In the genomic region with DNA sequence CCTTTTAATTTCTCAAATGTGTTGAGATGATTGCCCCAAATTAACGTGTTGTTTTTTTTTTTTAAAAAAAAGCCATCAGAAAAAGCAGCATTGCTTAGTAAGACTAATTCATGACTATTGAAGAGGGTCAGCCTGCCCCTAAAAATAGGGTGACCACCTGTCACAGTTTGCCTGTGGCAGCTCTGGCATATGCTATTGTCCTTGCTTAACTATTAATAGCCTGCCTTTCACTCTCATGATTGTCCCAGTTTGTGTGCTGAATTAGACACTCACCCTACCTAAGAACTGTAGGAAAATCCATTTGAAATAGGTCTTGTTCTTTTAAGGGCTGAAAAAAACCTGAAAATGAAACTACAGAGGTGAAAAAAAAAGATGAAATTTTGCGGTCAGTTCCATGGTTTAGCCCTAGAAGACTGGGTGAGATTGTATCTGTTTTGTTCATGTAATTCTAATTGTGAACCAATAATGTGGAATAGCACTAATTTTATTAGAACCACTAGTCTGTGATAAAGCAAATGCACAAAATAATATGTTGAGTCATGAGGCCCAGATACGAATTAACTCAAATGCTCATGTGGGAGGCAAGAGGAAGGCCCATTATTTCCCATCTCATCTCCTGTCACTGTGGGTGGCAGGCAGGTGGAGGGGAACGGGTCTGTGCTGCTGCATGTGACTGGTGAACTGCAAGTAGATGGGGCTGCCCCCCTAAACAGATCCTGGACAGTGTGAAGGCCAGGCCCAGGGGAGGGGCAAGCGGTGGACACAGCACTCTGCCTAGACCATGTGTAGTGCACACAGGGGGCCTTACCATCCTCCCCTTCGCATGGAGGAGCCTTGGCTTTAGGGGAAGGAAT, we compare ENCODE assay signal across 11 cellular contexts.
DNase-seq lines count a peak whose midpoint lies in the region; ATAC-seq and TF ChIP-seq lines count a peak whose summit lies in the region.
"Had no signal": no experiment of that assay in that cellular context is flagged by ENCODE, and none has a peak within 500 bp of the region (broad histone marks: within the 10 kb centered on the region; RNA-seq: fewer than 3 reads in every experiment).

No MANE protein-coding gene starts in this region.

- H3K27me3 Mint-ChIP-seq in glutamatergic neuron (ENCODE audit: unreplicated experiment), result peaks cover 7% of the 10 kb centered on the region

- TF ChIP-seq CTCF in left ventricle myocardium inferior (IDR thresholded peaks at IDR 0.05; ENCODE audit: borderline replicate concordance), result no peak
- no peak for TF ChIP-seq CTCF in glutamatergic neuron (IDR thresholded peaks at IDR 0.05; ENCODE audit: partially characterized antibody, unreplicated experiment)
- TF ChIP-seq CTCF in A673 (conservative IDR thresholded peaks at IDR 0.05; ENCODE audit: low read depth, low read length), result no peak

- H3K4me1 ChIP-seq in left ventricle myocardium inferior, result peaks cover 6% of the 10 kb centered on the region
- H3K4me1 ChIP-seq in A673 (ENCODE audit: insufficient read depth, low read length, poor library complexity, severe bottlenecking), result no peaks in the 10 kb centered on the region
- H3K4me1 ChIP-seq: suprapubic skin had no signal

- no peak for DNase-seq in Right ventricle myocardium superior
- DNase-seq in left ventricle myocardium inferior, result no peak
- peak; percentile 41 for DNase-seq in NCI-H1694 (lab: John Stamatoyannopoulos, UW)
- peak; percentile 35 for DNase-seq in glutamatergic neuron
- DNase-seq in hepatic stellate cell (ENCODE audit: low spot score), result no peak
- no peak for DNase-seq in A673 (ENCODE audit: low spot score)
- no peak for DNase-seq in dermis blood vessel endothelial cell
- DNase-seq: stimulated activated CD4-positive, alpha-beta T cell treated with anti-CD3 and anti-CD28 coated beads, Interleukin-4, amount 100 ng/mL, for 24 hours had no signal

- H3K27ac ChIP-seq in left ventricle myocardium inferior (replicated peaks) (no peak overlapping the region), A673 (ENCODE audit: low read depth, low read length, poor library complexity, severe bottlenecking) (no peak overlapping the region)
- H3K27ac ChIP-seq: skin epidermis, suprapubic skin had no signal

- H3K9me3 ChIP-seq in left ventricle myocardium inferior (replicated peaks), result no peaks in the 10 kb centered on the region
- H3K9me3 ChIP-seq in A673 (ENCODE audit: low read depth, low read length, poor library complexity, severe bottlenecking), result no peaks in the 10 kb centered on the region
- H3K9me3 ChIP-seq: suprapubic skin had no signal

- no peaks in the 10 kb centered on the region for H3K36me3 Mint-ChIP-seq in glutamatergic neuron (ENCODE audit: unreplicated experiment)
- H3K36me3 Mint-ChIP-seq: IgD-negative memory B cell had no signal

- peaks cover 4% of the 10 kb centered on the region for H3K9me3 Mint-ChIP-seq in glutamatergic neuron (ENCODE audit: unreplicated experiment)
- H3K9me3 Mint-ChIP-seq: IgD-negative memory B cell had no signal

- H3K4me3 ChIP-seq in left ventricle myocardium inferior, result no peak overlapping the region
- no peak overlapping the region for H3K4me3 ChIP-seq in A673 (ENCODE audit: low read depth, low read length, poor library complexity, severe bottlenecking)
- H3K4me3 ChIP-seq: skin epidermis, suprapubic skin had no signal

- peak overlapping the region; percentile 93 for H3K27ac Mint-ChIP-seq in glutamatergic neuron (ENCODE audit: unreplicated experiment)
- H3K27ac Mint-ChIP-seq: IgD-negative memory B cell had no signal

- peaks cover 47% of the 10 kb centered on the region for H3K4me1 Mint-ChIP-seq in glutamatergic neuron (ENCODE audit: low read depth, unreplicated experiment)
- H3K4me1 Mint-ChIP-seq: IgD-negative memory B cell had no signal

- POLR2A ChIA-PET in A673 (lab: Charles Lee; ENCODE audit: low non-redundant PET), result no interaction called here

- intact Hi-C loops in Right ventricle myocardium superior (cut with DNase I) (no loop called here), left ventricle myocardium inferior (cut with micrococcal nuclease) (no loop called here), A673 (cut with micrococcal nuclease; ENCODE audit: unreplicated experiment) (no loop called here)

- no TSS peak for BruUV-seq in A673 (replicated peaks; lab: Mats Ljungman, UMichigan)

- H3K27me3 ChIP-seq in left ventricle myocardium inferior (ENCODE audit: low read depth) (peaks cover 85% of the 10 kb centered on the region), A673 (replicated peaks; ENCODE audit: insufficient read depth, low read depth, low read length, poor library complexity) (peaks cover 16% of the 10 kb centered on the region)

- peak overlapping the region; percentile 65 for H3K4me3 Mint-ChIP-seq in glutamatergic neuron (ENCODE audit: unreplicated experiment)
- H3K4me3 Mint-ChIP-seq: IgD-negative memory B cell had no signal

- ATAC-seq in Right ventricle myocardium superior (ENCODE audit: poor library complexity), result peak; percentile 86

- CTCF ChIA-PET in A673 (lab: Charles Lee), result no interaction called here

- H3K36me3 ChIP-seq in left ventricle myocardium inferior (no peaks in the 10 kb centered on the region), A673 (ENCODE audit: insufficient read depth, low read length, poor library complexity, severe bottlenecking) (no peaks in the 10 kb centered on the region)
- H3K36me3 ChIP-seq: suprapubic skin had no signal

Comparison
In these comparisons a context has a peak if more than half of its experiments do, and no peak if none do; other contexts are left out.
1. DNase-seq: peak in NCI-H1694 (single experiment) and glutamatergic neuron (single experiment); none in Right ventricle myocardium superior (single experiment), left ventricle myocardium inferior (single experiment), hepatic stellate cell (single experiment), A673 (single experiment) and dermis blood vessel endothelial cell (single experiment).